1 cellular context compared by ENCODE assay signal in the genomic region with DNA sequence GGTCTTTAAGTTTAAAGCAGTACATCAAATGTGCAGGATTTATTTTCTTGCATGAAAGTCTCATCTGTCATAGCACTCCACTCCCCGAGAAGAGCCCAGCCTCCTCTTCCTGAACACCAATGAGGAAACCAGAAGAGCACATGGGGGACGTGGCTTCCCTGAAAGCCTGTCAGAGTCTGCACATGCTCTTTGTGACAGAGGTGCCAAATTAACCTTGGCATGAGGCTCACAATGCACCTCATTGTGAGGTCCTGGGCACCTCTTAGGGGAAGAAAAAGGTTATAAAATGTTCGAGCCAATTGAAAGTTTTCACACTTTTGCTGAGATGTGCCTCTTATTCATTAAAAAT.
TF ChIP-seq lines count a peak whose summit lies in the region.

No MANE protein-coding gene starts in this region.

TF ChIP-seq in liver, 16 proteins besides CTCF, POLR2A, EP300 and RAD21 (continued from another document):
- no peak for TF ChIP-seq GABPA (IDR thresholded peaks at IDR 0.05 in 1 of 2, conservative IDR thresholded peaks at IDR 0.05 in 1 of 2)
- no peak for TF ChIP-seq SP1 (IDR thresholded peaks at IDR 0.05)
